34 cellular contexts compared by ENCODE assay signal in genomic region chr3:190425833-190426232, GRCh38. TPM values are rescaled to one million over a fixed set of nuclear protein-coding genes. Genes with fewer than 3 reads are reported as not detected.
"Had no signal": no experiment of that assay in that cellular context is flagged by ENCODE, and none has a peak within 500 bp of the region (broad histone marks: within the 10 kb centered on the region; RNA-seq: fewer than 3 reads in every experiment).

No MANE protein-coding gene starts in this region.

- H3K4me3 Mint-ChIP-seq: immature natural killer cell; natural killer cell; nephron progenitor cell; neural progenitor cell; stimulated activated naive B cell treated with anti-CD40 and anti-IgM and Interleukin-4, amounts not matched to agents 10 μg/mL and 1 μg/mL and 100 μg/mL, for 72 hours had no signal

- H3K36me3 ChIP-seq: lower lobe of right lung, neural progenitor cell, neutrophil, right atrium auricular region, right lobe of liver, stomach, thyroid gland, transverse colon, upper lobe of left lung, vagina had no signal

- ATAC-seq: left lobe of liver; lower lobe of right lung; natural killer cell; right lobe of liver; stimulated activated naive CD8-positive, alpha-beta T cell treated with anti-CD3 and anti-CD28 coated beads, Interleukin-15, Interleukin-2, amounts not matched to agents 100 U/mL and 50 U/mL, for 24 hours had no signal

- H3K4me1 ChIP-seq: lower lobe of right lung, neural progenitor cell, right atrium auricular region, right lobe of liver, testis, thyroid gland, vagina had no signal

- H3K4me3 ChIP-seq: lower lobe of right lung, neural progenitor cell, right atrium auricular region, right lobe of liver, stomach, testis, thyroid gland, transverse colon, upper lobe of left lung, vagina had no signal

- H3K9me3 Mint-ChIP-seq: immature natural killer cell; natural killer cell; nephron progenitor cell; neural progenitor cell; stimulated activated naive B cell treated with anti-CD40 and anti-IgM and Interleukin-4, amounts not matched to agents 10 μg/mL and 1 μg/mL and 100 μg/mL, for 72 hours had no signal

- H3K4me1 Mint-ChIP-seq: immature natural killer cell, natural killer cell, nephron progenitor cell, neural progenitor cell had no signal

- H3K27ac ChIP-seq: lower lobe of right lung, neural progenitor cell, neutrophil, right atrium auricular region, right lobe of liver, stomach, testis, thyroid gland, transverse colon, upper lobe of left lung, vagina had no signal

- DNase-seq: hypothalamus; immature natural killer cell; lower lobe of right lung; mammary epithelial cell; mesenchymal stem cell; natural killer cell; nephron progenitor cell; occipital lobe; right lobe of liver; stimulated activated CD4-positive, alpha-beta T cell treated with anti-CD3 and anti-CD28 coated beads, Interleukin-12 subunit alpha, Interleukin-12 subunit beta, amount 100 ng/mL, for 4 hours; stimulated activated CD4-positive, alpha-beta T cell treated with anti-CD3 and anti-CD28 coated beads, Interleukin-15, amount 100 ng/mL, for 24 hours; stimulated activated CD4-positive, alpha-beta T cell treated with anti-CD3 and anti-CD28 coated beads, Interleukin-2, amount 100 ng/mL, for 24 hours; stimulated activated CD4-positive, alpha-beta T cell treated with anti-CD3 and anti-CD28 coated beads, Interleukin-4, amount 100 ng/mL, for 1 hour; stimulated activated naive B cell treated with anti-CD40 and anti-IgM and Interleukin-4, amounts not matched to agents 10 μg/mL and 1 μg/mL and 100 μg/mL, for 72 hours; stimulated activated naive CD8-positive, alpha-beta T cell treated with anti-CD3 and anti-CD28 coated beads, Interleukin-15, Interleukin-2, amounts not matched to agents 100 U/mL and 50 U/mL, for 24 hours; stomach; testis; thyroid gland; transverse colon; upper lobe of left lung had no signal

- H3K27ac Mint-ChIP-seq: immature natural killer cell; natural killer cell; nephron progenitor cell; neural progenitor cell; progenitor cell of endocrine pancreas; stimulated activated naive B cell treated with anti-CD40 and anti-IgM and Interleukin-4, amounts not matched to agents 10 μg/mL and 1 μg/mL and 100 μg/mL, for 72 hours had no signal

- H3K9me3 ChIP-seq: lower lobe of right lung, neutrophil, right atrium auricular region, right lobe of liver, stomach, testis, thyroid gland, transverse colon, upper lobe of left lung, vagina had no signal

- H3K36me3 Mint-ChIP-seq: immature natural killer cell; natural killer cell; neural progenitor cell; stimulated activated naive B cell treated with anti-CD40 and anti-IgM and Interleukin-4, amounts not matched to agents 10 μg/mL and 1 μg/mL and 100 μg/mL, for 72 hours had no signal

- H3K27me3 ChIP-seq: neural progenitor cell, right atrium auricular region, right lobe of liver, stomach, testis, thyroid gland, transverse colon, upper lobe of left lung, vagina had no signal

- H3K27me3 Mint-ChIP-seq: progenitor cell of endocrine pancreas; stimulated activated naive B cell treated with anti-CD40 and anti-IgM and Interleukin-4, amounts not matched to agents 10 μg/mL and 1 μg/mL and 100 μg/mL, for 72 hours had no signal

RNA-seq across cellular contexts. Expression of gene TMEM207, which starts 23.9 kb away (rescaled TPM):
- total RNA-seq: kidney epithelial cell, left lobe of liver, liver, lower lobe of right lung, mammary epithelial cell, mucosa of gallbladder, natural killer cell, occipital lobe, osteocyte, progenitor cell of endocrine pancreas, pulmonary artery endothelial cell, renal cortical epithelial cell, right atrium auricular region, right lobe of liver, skeletal muscle tissue, stomach, thyroid gland, transverse colon, upper lobe of left lung, urinary bladder, vagina had no signal
- polyA plus RNA-seq: immature natural killer cell, liver, mammary epithelial cell, stomach, urinary bladder had no signal

RNA-seq across cellular contexts. Expression of gene CLDN16, which starts 37.9 kb away (rescaled TPM):
- total RNA-seq: natural killer cell, osteocyte, pulmonary artery endothelial cell, transverse colon had no signal
- polyA plus RNA-seq: immature natural killer cell had no signal
